ENCODE assay signal across 29 cellular contexts in the genomic region with DNA sequence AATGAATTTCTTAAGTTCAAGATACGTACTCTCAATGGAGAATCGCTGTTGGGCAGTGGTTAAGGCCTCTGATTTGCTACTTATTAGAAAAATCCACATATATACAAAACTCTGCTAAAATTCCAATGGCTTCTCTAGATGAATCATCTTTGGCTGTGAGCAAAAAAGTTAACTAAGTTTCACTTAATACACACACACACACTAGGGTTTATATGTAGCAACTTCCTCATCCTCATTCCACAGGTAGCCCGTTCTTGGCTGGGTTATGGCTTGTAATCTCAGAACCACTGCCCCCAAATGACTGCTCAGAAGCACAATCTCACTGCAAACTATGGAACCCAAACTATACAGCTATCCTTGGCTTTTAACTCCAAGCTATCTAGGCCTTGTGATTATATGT.
"Had no signal": no experiment of that assay in that cellular context is flagged by ENCODE, and none has a peak within 500 bp of the region (broad histone marks: within the 10 kb centered on the region; RNA-seq: fewer than 3 reads in every experiment).

No MANE protein-coding gene starts in this region.

- ATAC-seq: effector memory CD8-positive, alpha-beta T cell; foreskin keratinocyte; heart right ventricle; sciatic nerve; stimulated activated memory B cell treated with anti-CD40 and anti-IgM and Interleukin-4, amounts not matched to agents 10 μg/mL and 1 μg/mL and 100 μg/mL, for 72 hours; stimulated activated naive CD8-positive, alpha-beta T cell treated with anti-CD3 and anti-CD28 coated beads, Interleukin-15, amount 100 ng/mL, for 72 hours had no signal

- H3K4me3 ChIP-seq: breast epithelium, heart right ventricle, left ventricle myocardium inferior, ovary, skin epidermis, upper lobe of left lung had no signal

- H3K36me3 ChIP-seq: breast epithelium, ovary had no signal

- DNase-seq: activated CD4-positive, alpha-beta T cell treated with anti-CD3 and anti-CD28 coated beads for 48 hours; activated CD4-positive, alpha-beta T cell treated with anti-CD3 and anti-CD28 coated beads, Interleukin-2, amount 50 U/mL, for 48 hours; activated CD4-positive, CD25-positive, alpha-beta regulatory T cell; activated CD8-positive, alpha-beta memory T cell treated with anti-CD3 and anti-CD28 coated beads for 24 hours; activated effector memory CD4-positive, alpha-beta T cell treated with Interleukin-2 at 50 U/mL for 16 hours; activated naive CD4-positive, alpha-beta T cell treated with Interleukin-2 at 50 U/mL for 16 hours; amygdala; effector memory CD8-positive, alpha-beta T cell; foreskin keratinocyte; heart right ventricle; kidney glomerular epithelial cell; left ventricle myocardium inferior; naive B cell; nephron progenitor cell; ovary; retina; stimulated activated CD4-positive, alpha-beta T cell treated with anti-CD3 and anti-CD28 coated beads, Interleukin-4, amount 100 ng/mL, for 4 hours; stimulated activated CD8-positive, alpha-beta memory T cell treated with anti-CD3 and anti-CD28 coated beads, Interleukin-4, amount 100 ng/mL, for 48 hours; stimulated activated naive CD8-positive, alpha-beta T cell treated with anti-CD3 and anti-CD28 coated beads, Interleukin-15, amount 100 ng/mL, for 72 hours; substantia nigra; upper lobe of left lung had no signal

- H3K4me1 ChIP-seq: breast epithelium, foreskin keratinocyte, heart right ventricle, left ventricle myocardium inferior had no signal

- H3K4me1 Mint-ChIP-seq: central memory CD8-positive, alpha-beta T cell; nephron progenitor cell; stimulated activated naive CD8-positive, alpha-beta T cell treated with anti-CD3 and anti-CD28 coated beads, Interleukin-15, amount 100 ng/mL, for 72 hours had no signal

- H3K27ac Mint-ChIP-seq: effector memory CD8-positive, alpha-beta T cell; nephron progenitor cell; stimulated activated memory B cell treated with anti-CD40 and anti-IgM and Interleukin-4, amounts not matched to agents 10 μg/mL and 1 μg/mL and 100 μg/mL, for 72 hours had no signal

- H3K9me3 Mint-ChIP-seq: central memory CD8-positive, alpha-beta T cell; effector memory CD8-positive, alpha-beta T cell; stimulated activated memory B cell treated with anti-CD40 and anti-IgM and Interleukin-4, amounts not matched to agents 10 μg/mL and 1 μg/mL and 100 μg/mL, for 72 hours had no signal

- H3K27me3 ChIP-seq: breast epithelium, foreskin keratinocyte, heart right ventricle, ovary, upper lobe of left lung had no signal

- H3K4me3 Mint-ChIP-seq: central memory CD8-positive, alpha-beta T cell; effector memory CD8-positive, alpha-beta T cell; naive B cell; nephron progenitor cell; stimulated activated memory B cell treated with anti-CD40 and anti-IgM and Interleukin-4, amounts not matched to agents 10 μg/mL and 1 μg/mL and 100 μg/mL, for 72 hours; stimulated activated naive CD8-positive, alpha-beta T cell treated with anti-CD3 and anti-CD28 coated beads, Interleukin-15, amount 100 ng/mL, for 72 hours had no signal

- H3K9me3 ChIP-seq: breast epithelium, heart right ventricle, left ventricle myocardium inferior, ovary, upper lobe of left lung had no signal

- FAIRE-seq: colon, endothelial cell of umbilical vein had no signal

- H3K27ac ChIP-seq: breast epithelium, foreskin keratinocyte, heart right ventricle, left ventricle myocardium inferior, ovary, skin epidermis, upper lobe of left lung had no signal

- H3K27me3 Mint-ChIP-seq: central memory CD8-positive, alpha-beta T cell; effector memory CD8-positive, alpha-beta T cell; naive B cell; progenitor cell of endocrine pancreas; stimulated activated memory B cell treated with anti-CD40 and anti-IgM and Interleukin-4, amounts not matched to agents 10 μg/mL and 1 μg/mL and 100 μg/mL, for 72 hours; stimulated activated naive CD8-positive, alpha-beta T cell treated with anti-CD3 and anti-CD28 coated beads, Interleukin-15, amount 100 ng/mL, for 72 hours had no signal
